Comparison of ENCODE assay signal across 7 cellular contexts in the genomic region with DNA sequence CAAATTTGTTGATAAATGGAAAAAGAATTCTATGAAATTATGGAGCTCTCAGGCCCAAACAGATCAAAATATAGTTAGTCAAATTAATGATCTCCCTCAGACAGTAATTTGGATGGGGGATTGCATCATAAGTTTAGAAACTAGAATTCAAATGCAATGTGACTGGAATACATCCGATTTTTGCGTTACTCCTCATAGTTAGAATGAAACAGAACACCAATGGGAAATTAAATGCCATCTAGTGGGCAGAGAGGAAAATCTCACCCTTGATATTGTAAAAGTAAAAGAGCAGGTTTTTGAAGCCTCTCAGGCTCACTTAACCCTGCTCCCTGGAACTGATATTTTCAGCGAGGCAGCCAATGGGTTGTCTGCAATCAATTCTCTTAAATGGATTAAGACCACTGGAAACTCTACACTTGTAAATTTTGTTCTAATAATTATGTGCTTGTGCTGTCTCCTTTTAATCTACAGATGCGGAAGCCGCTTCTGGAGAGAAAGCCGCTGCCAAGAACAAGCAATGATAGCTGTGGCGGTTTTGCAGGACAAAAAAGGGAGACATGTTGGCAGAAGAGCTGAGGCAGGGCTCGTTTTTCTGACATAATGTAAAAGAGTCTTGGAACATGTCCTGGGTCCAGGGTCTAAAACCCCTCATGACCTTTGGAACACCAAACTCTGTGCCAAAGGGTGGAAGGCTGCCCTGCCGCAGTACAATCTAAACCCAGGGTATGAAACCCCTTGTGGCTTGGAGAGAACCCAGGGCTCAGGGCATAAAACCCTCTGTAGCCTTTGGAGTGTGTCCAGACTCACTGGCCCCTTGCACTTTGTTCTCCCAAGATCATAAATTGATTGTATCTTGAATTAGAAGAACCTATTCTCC. TPM values are rescaled to one million over a fixed set of nuclear protein-coding genes. Genes with fewer than 3 reads are reported as not detected.
DNase-seq lines count a peak whose midpoint lies in the region; ATAC-seq and TF ChIP-seq lines count a peak whose summit lies in the region.
"Had no signal": no experiment of that assay in that cellular context is flagged by ENCODE, and none has a peak within 500 bp of the region (broad histone marks: within the 10 kb centered on the region; RNA-seq: fewer than 3 reads in every experiment).

No MANE protein-coding gene starts in this region.

- no peaks in the 10 kb centered on the region; the same call in 1 of the 2 replicates for H3K9me3 ChIP-seq in BE2C
- peaks cover 4% of the 10 kb centered on the region for H3K9me3 ChIP-seq in suprapubic skin

- ATAC-seq in GM21360 (IDR thresholded peaks at IDR 0.05; ENCODE audit: unreplicated experiment) = no peak
- ATAC-seq: naive thymus-derived CD4-positive, alpha-beta T cell had no signal

- H3K4me3 Mint-ChIP-seq in endothelial cell (ENCODE audit: unreplicated experiment) = no peak overlapping the region

- no peak for DNase-seq in BE2C
- peak; percentile 52 for DNase-seq in LHCN-M2 (ENCODE audit: low read depth)
- DNase-seq in endothelial cell (ENCODE audit: low spot score) = no peak
- DNase-seq in suprapubic skin (ENCODE audit: low spot score in 2 of 2) = no peak
- DNase-seq in activated effector memory CD4-positive, alpha-beta T cell treated with Interleukin-2 at 50 U/mL for 16 hours = no peak

- H3K27ac Mint-ChIP-seq in endothelial cell (ENCODE audit: unreplicated experiment) = no peak overlapping the region

- H3K9me3 Mint-ChIP-seq in endothelial cell (ENCODE audit: unreplicated experiment) = no peaks in the 10 kb centered on the region

- no peaks in the 10 kb centered on the region for H3K27me3 ChIP-seq in BE2C
- no peaks in the 10 kb centered on the region for H3K27me3 ChIP-seq in suprapubic skin

- H3K4me3 ChIP-seq in BE2C (ENCODE audit: low read depth, low read length) = no peak overlapping the region
- no peak overlapping the region for H3K4me3 ChIP-seq in suprapubic skin

- no peaks in the 10 kb centered on the region for H3K27me3 Mint-ChIP-seq in endothelial cell (ENCODE audit: unreplicated experiment)
- H3K27me3 Mint-ChIP-seq: naive thymus-derived CD4-positive, alpha-beta T cell had no signal

- peak; percentile 64 for TF ChIP-seq CTCF in BE2C (IDR thresholded peaks at IDR 0.05; ENCODE audit: low read depth, low read length)
- TF ChIP-seq CTCF in endothelial cell (IDR thresholded peaks at IDR 0.05; ENCODE audit: unreplicated experiment) = peak; percentile 60
- TF ChIP-seq CTCF in suprapubic skin (IDR thresholded peaks at IDR 0.05) = peak; percentile 8 to 10

- no peak overlapping the region for H3K27ac ChIP-seq in suprapubic skin

- no peaks in the 10 kb centered on the region for H3K4me1 Mint-ChIP-seq in endothelial cell (ENCODE audit: unreplicated experiment)

- H3K4me1 ChIP-seq in BE2C (no peaks in the 10 kb centered on the region), suprapubic skin (no peaks in the 10 kb centered on the region)

- WGBS in suprapubic skin = 61% methylated on average over 9 of the region's 9 CpGs

- no peak for TF ChIP-seq POLR2A in suprapubic skin (IDR thresholded peaks at IDR 0.05)

- no peak for TF ChIP-seq EP300 in suprapubic skin (IDR thresholded peaks at IDR 0.05)

- H3K36me3 ChIP-seq in BE2C (peaks cover 19% of the 10 kb centered on the region), suprapubic skin (peaks cover 18% of the 10 kb centered on the region)

- peaks cover 17% of the 10 kb centered on the region for H3K36me3 Mint-ChIP-seq in endothelial cell (ENCODE audit: low read depth, unreplicated experiment)

RNA-seq across cellular contexts. Expression of gene ZNF417, which starts 12.9 kb away (rescaled TPM):
- 6.8 TPM for polyA plus RNA-seq in BE2C (2012; ENCODE audit: insufficient read depth, insufficient read length, low read depth)
- total RNA-seq in LHCN-M2 (2014; rRNA removed) (9.3 and 10.8 TPM in 2 replicates), endothelial cell (ENCODE audit: unreplicated experiment) (16.7 TPM), suprapubic skin (10 to 100 TPM in 2 of 4 donors, 1 to 10 TPM in 2; 8.0 to 18.5 (median 10.8) TPM)
- 3.6 TPM for polyA plus RNA-seq in LHCN-M2 (2012)

RNA-seq across cellular contexts. Expression of gene ZNF814, which starts 14.7 kb away (rescaled TPM):
- polyA plus RNA-seq in BE2C (2012; ENCODE audit: insufficient read depth, insufficient read length, low read depth) = 19.2 TPM
- total RNA-seq in LHCN-M2 (2014; rRNA removed) (4.9 and 6.9 TPM in 2 replicates), endothelial cell (ENCODE audit: unreplicated experiment) (22.3 TPM), suprapubic skin (10 to 100 TPM in 3 of 4 donors, 1 to 10 TPM in 1; 9.1 to 36.6 (median 18.3) TPM)
- 8.5 TPM for polyA plus RNA-seq in LHCN-M2 (2012)

RNA-seq across cellular contexts. Expression of gene ZNF418, which starts 31.7 kb away (rescaled TPM):
- polyA plus RNA-seq in BE2C (2012; ENCODE audit: insufficient read depth, insufficient read length, low read depth) = 8.1 TPM
- 1.5 and 2.4 TPM in 2 replicates for total RNA-seq in LHCN-M2 (2014; rRNA removed)
- 1.2 TPM for polyA plus RNA-seq in LHCN-M2 (2012)
- 14.0 TPM for total RNA-seq in endothelial cell (ENCODE audit: unreplicated experiment)
- total RNA-seq in suprapubic skin = 10 to 100 TPM in 1 of 4 donors, 1 to 10 TPM in 3; 1.2 to 33.4 (median 4.5) TPM

RNA-seq across cellular contexts. Expression of gene ZNF256, which starts 44.0 kb away (rescaled TPM):
- polyA plus RNA-seq in BE2C (2012; ENCODE audit: insufficient read depth, insufficient read length, low read depth) = 3.6 TPM
- total RNA-seq in LHCN-M2 (2014; rRNA removed) (2.9 and 3.7 TPM in 2 replicates), endothelial cell (ENCODE audit: unreplicated experiment) (10.4 TPM), suprapubic skin (10 to 100 TPM; 10.5 to 15.4 (median 12.7) TPM)
- polyA plus RNA-seq in LHCN-M2 (2012) = 2.1 TPM

RNA-seq across cellular contexts. Expression of gene ZNF587, which starts 53.9 kb away (rescaled TPM):
- 8.8 TPM for polyA plus RNA-seq in BE2C (2012; ENCODE audit: insufficient read depth, insufficient read length, low read depth)
- total RNA-seq in LHCN-M2 (2014; rRNA removed) (6.9 and 11.5 TPM in 2 replicates), endothelial cell (ENCODE audit: unreplicated experiment) (36.8 TPM), suprapubic skin (10 to 100 TPM; 16.4 to 43.2 (median 20.0) TPM)
- 5.9 TPM for polyA plus RNA-seq in LHCN-M2 (2012)

Comparison
In these comparisons a context has a peak if more than half of its experiments do, and no peak if none do; other contexts are left out.
1. CTCF ChIP-seq: peak in every context shown above with its lines; median percentile 64 in BE2C; 60 in endothelial cell; 9 in suprapubic skin.